In genomic region chr5:137792291-137792690, GRCh38 we compare ENCODE assay signal across 15 cellular contexts. TPM values are rescaled to one million over a fixed set of nuclear protein-coding genes. Genes with fewer than 3 reads are reported as not detected.
DNase-seq lines count a peak whose midpoint lies in the region; ATAC-seq and TF ChIP-seq lines count a peak whose summit lies in the region.
"Had no signal": no experiment of that assay in that cellular context is flagged by ENCODE, and none has a peak within 500 bp of the region (broad histone marks: within the 10 kb centered on the region; RNA-seq: fewer than 3 reads in every experiment).

No MANE protein-coding gene starts in this region.

- DNase-seq in Caki2 (ENCODE audit: low read depth) (peak; percentile 46), LoVo (ENCODE audit: low spot score) (peak; percentile 26), left colon (no peak), mesenteric fat pad (ENCODE audit: low spot score) (no peak), HuH-7 (ENCODE audit: low spot score) (no peak), HEK293T (ENCODE audit: extremely low spot score) (no peak), NCI-H446 (lab: John Stamatoyannopoulos, UW) (no peak)
- DNase-seq: activated naive CD8-positive, alpha-beta T cell treated with anti-CD3 and anti-CD28 coated beads for 36 hours; mammary epithelial cell; naive thymus-derived CD4-positive, alpha-beta T cell; NCI-H2029 treated with DMSO at 0.1 percent for 48 hours; stimulated activated CD4-positive, alpha-beta T cell treated with anti-CD3 and anti-CD28 coated beads, Interleukin-2, amount 100 ng/mL, for 48 hours had no signal

- CTCF ChIA-PET in HEK293T (lab: Yijun Ruan, JAX): interaction anchor here (0.6 kb wide), 1 partner anchor 29 kb away, joined by 3 read pairs; no protein-coding TSS in a partner anchor

- in situ Hi-C loops in Caki2 (cut with HindIII; ENCODE audit: low pct_unique_long_range_greater_than_20kb, low sequenced_read_pairs): no loop called here

- intact Hi-C loops in left colon (cut with DNase I, micrococcal nuclease): no loop called here

- peak; percentile 67 for ATAC-seq in GM19463 (IDR thresholded peaks at IDR 0.05; ENCODE audit: unreplicated experiment)
- ATAC-seq in left colon: peak; percentile 26
- ATAC-seq: activated CD4-positive, CD25-positive, alpha-beta regulatory T cell treated with anti-CD3 and anti-CD28 coated beads, Interleukin-2, amount 50 U/mL, for 24 hours; naive thymus-derived CD4-positive, alpha-beta T cell; SK-N-SH treated with all-trans-retinoic acid at 6 μM for 48 hours had no signal

- POLR2A ChIA-PET in HEK293T (lab: Yijun Ruan, JAX): interaction anchor here (0.6 kb wide), 1 partner anchor 39 kb away, joined by 3 read pairs; no protein-coding TSS in a partner anchor

TF ChIP-seq in HEK293T, 16 proteins besides CTCF, POLR2A, EP300 and RAD21:
- TF ChIP-seq TARDBP (IDR thresholded peaks at IDR 0.05) (no peak), NFRKB (IDR thresholded peaks at IDR 0.05) (no peak), ARNT (IDR thresholded peaks at IDR 0.05) (no peak), FOXA1 (IDR thresholded peaks at IDR 0.05) (no peak), ZNF384 (IDR thresholded peaks at IDR 0.05) (no peak), FOXK2 (IDR thresholded peaks at IDR 0.05) (no peak), ELF4 (IDR thresholded peaks at IDR 0.05) (no peak), BHLHE40 (IDR thresholded peaks at IDR 0.05; ENCODE audit: borderline replicate concordance) (no peak)

RNA-seq across cellular contexts. Expression of gene HNRNPA0, which starts 38.1 kb away (rescaled TPM):
- total RNA-seq in Caki2 (2014; rRNA removed; shearing (Covaris generic); ENCODE audit: low replicate concordance): 50.5 and 51.7 TPM in 2 replicates
- total RNA-seq in left colon: 10 to 100 TPM; 21.0 to 22.0 TPM
- 24.3 TPM for total RNA-seq in mesenteric fat pad

RNA-seq across cellular contexts. Expression of gene KLHL3, which starts 56.4 kb away (rescaled TPM):
- not detected in 2 replicates for total RNA-seq in Caki2 (2014; rRNA removed; shearing (Covaris generic); ENCODE audit: low replicate concordance)
- 1 to 10 TPM; 5.8 to 6.2 TPM for total RNA-seq in left colon
- total RNA-seq in mesenteric fat pad: 3.5 TPM

Comparison
In these comparisons a context has a peak if more than half of its experiments do, and no peak if none do; other contexts are left out.
1. DNase-seq: peak in Caki2 (single experiment) and LoVo (single experiment); none in left colon (0 of 2), mesenteric fat pad (single experiment), HuH-7 (single experiment), HEK293T (single experiment) and NCI-H446 (0 of 2).